Comparison of ENCODE assay signal across 21 cellular contexts in genomic region chr14:79465651-79466050, GRCh38.
"Had no signal": no experiment of that assay in that cellular context is flagged by ENCODE, and none has a peak within 500 bp of the region (broad histone marks: within the 10 kb centered on the region; RNA-seq: fewer than 3 reads in every experiment).

No MANE protein-coding gene starts in this region.

- H3K36me3 Mint-ChIP-seq: activated naive CD4-positive, alpha-beta T cell treated with anti-CD3 and anti-CD28 coated beads, Interleukin-2, amount 50 U/mL, for 24 hours had no signal

- H3K9me3 ChIP-seq: Peyer's patch, SJCRH30, SK-N-SH had no signal

- H3K4me1 Mint-ChIP-seq: activated naive CD4-positive, alpha-beta T cell treated with anti-CD3 and anti-CD28 coated beads, Interleukin-2, amount 50 U/mL, for 24 hours; central memory CD8-positive, alpha-beta T cell had no signal

- H3K9me3 Mint-ChIP-seq: brain had no signal

- H3K4me3 Mint-ChIP-seq: activated CD8-positive, alpha-beta T cell treated with anti-CD3 and anti-CD28 coated beads for 36 hours; activated naive CD4-positive, alpha-beta T cell treated with anti-CD3 and anti-CD28 coated beads, Interleukin-2, amount 50 U/mL, for 24 hours; activated T-cell treated with anti-CD3 and anti-CD28 coated beads, Interleukin-2, amount 50 U/mL, for 72 hours; brain; central memory CD8-positive, alpha-beta T cell had no signal

- H3K27ac ChIP-seq: Peyer's patch, RWPE1, SJCRH30 had no signal

- H3K4me3 ChIP-seq: Peyer's patch, SJCRH30 had no signal

- H3K27me3 Mint-ChIP-seq: activated CD8-positive, alpha-beta T cell treated with anti-CD3 and anti-CD28 coated beads for 36 hours; central memory CD8-positive, alpha-beta T cell had no signal

- H3K27ac Mint-ChIP-seq: activated CD8-positive, alpha-beta T cell treated with anti-CD3 and anti-CD28 coated beads for 36 hours; activated naive CD4-positive, alpha-beta T cell treated with anti-CD3 and anti-CD28 coated beads, Interleukin-2, amount 50 U/mL, for 24 hours; activated T-cell treated with anti-CD3 and anti-CD28 coated beads, Interleukin-2, amount 50 U/mL, for 72 hours; activated T-helper 2 cell treated with anti-CD3 and anti-CD28 coated beads, Interferon-gamma antibody, Interleukin-2, Interleukin-4, amounts not matched to agents 10 μg/mL and 5 μg/mL and 100 μg/mL, durations not matched to agents 14 hours and 24 hours and 36 hours; brain had no signal

- H3K4me1 ChIP-seq: Peyer's patch had no signal

- H3K36me3 ChIP-seq: Peyer's patch, SJCRH30 had no signal

- DNase-seq: activated CD4-positive, alpha-beta T cell treated with anti-CD3 and anti-CD28 coated beads for 4 hours; activated CD8-positive, alpha-beta memory T cell treated with anti-CD3 and anti-CD28 coated beads, Interleukin-2, amount 50 U/mL, for 4 hours; activated CD8-positive, alpha-beta T cell treated with anti-CD3 and anti-CD28 coated beads for 36 hours; activated T-cell treated with anti-CD3 and anti-CD28 coated beads, Interleukin-2, amount 50 U/mL, for 72 hours; aorta; KG1; NCI-H1092 treated with DMSO at 0.1 percent for 48 hours; NCI-H1436; NCI-H1694 treated with DMSO at 0.1 percent for 48 hours; NCI-H2081; NCI-H510A treated with DMSO at 0.1 percent for 48 hours; Peyer's patch; Right ventricle myocardium superior; SK-N-SH; T-helper 1 cell had no signal

- H3K9ac ChIP-seq: SK-N-SH had no signal
